8 cellular contexts compared by ENCODE assay signal in the genomic region with DNA sequence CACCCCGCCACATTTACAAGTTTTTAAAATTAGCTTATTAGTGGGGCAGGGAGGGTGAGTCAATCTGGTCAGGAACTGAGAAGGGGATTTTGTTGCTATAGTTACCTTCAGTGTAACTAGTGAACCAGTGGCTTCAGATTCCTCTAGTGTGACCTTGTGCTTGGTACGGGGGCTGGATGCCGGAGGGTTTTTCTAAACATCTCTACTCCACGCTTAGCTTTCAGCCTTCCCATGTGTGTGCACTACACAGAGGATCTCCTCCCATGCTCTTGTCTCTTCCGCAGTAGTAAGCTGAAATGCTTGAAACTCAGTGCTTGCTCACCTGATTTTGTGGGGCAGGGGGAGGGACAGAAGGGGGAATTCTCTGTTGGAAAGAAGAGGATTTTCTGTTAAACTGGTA.
A peak's percentile ranks its signal among the peaks of the same experiment; 100 is the strongest.
DNase-seq lines count a peak whose midpoint lies in the region; ATAC-seq and TF ChIP-seq lines count a peak whose summit lies in the region.

No MANE protein-coding gene starts in this region.

- no peak overlapping the region for H3K4me3 ChIP-seq in choroid plexus epithelial cell (ENCODE audit: low read depth, low read length)

- TF ChIP-seq CTCF in choroid plexus epithelial cell (conservative IDR thresholded peaks at IDR 0.05; ENCODE audit: low read depth, low read length) = no peak

- no peak overlapping the region for H3K27ac ChIP-seq in caudate nucleus (ENCODE audit: low read depth, low read length)

- ATAC-seq in GM19328 (IDR thresholded peaks at IDR 0.05; ENCODE audit: unreplicated experiment) (peak; percentile 87), HG03108 (IDR thresholded peaks at IDR 0.05; ENCODE audit: unreplicated experiment) (peak; percentile 82)

- DNase-seq in CD1c-positive myeloid dendritic cell (ENCODE audit: extremely low spot score) (peak; percentile 51), choroid plexus epithelial cell (ENCODE audit: low read depth) (peak; percentile 95), RPMI8226 (no peak), caudate nucleus (lab: John Stamatoyannopoulos, UW) (no peak), T-helper 9 cell (no peak), NCI-H2227 (lab: John Stamatoyannopoulos, UW; ENCODE audit: unreplicated experiment) (no peak)

Comparison
In these comparisons a context has a peak if more than half of its experiments do, and no peak if none do; other contexts are left out.
1. DNase-seq: peak in CD1c-positive myeloid dendritic cell (single experiment) and choroid plexus epithelial cell (single experiment); none in RPMI8226 (single experiment), caudate nucleus (0 of 61), T-helper 9 cell (single experiment) and NCI-H2227 (single experiment).